ENCODE assay signal across 8 cellular contexts in the genomic region with DNA sequence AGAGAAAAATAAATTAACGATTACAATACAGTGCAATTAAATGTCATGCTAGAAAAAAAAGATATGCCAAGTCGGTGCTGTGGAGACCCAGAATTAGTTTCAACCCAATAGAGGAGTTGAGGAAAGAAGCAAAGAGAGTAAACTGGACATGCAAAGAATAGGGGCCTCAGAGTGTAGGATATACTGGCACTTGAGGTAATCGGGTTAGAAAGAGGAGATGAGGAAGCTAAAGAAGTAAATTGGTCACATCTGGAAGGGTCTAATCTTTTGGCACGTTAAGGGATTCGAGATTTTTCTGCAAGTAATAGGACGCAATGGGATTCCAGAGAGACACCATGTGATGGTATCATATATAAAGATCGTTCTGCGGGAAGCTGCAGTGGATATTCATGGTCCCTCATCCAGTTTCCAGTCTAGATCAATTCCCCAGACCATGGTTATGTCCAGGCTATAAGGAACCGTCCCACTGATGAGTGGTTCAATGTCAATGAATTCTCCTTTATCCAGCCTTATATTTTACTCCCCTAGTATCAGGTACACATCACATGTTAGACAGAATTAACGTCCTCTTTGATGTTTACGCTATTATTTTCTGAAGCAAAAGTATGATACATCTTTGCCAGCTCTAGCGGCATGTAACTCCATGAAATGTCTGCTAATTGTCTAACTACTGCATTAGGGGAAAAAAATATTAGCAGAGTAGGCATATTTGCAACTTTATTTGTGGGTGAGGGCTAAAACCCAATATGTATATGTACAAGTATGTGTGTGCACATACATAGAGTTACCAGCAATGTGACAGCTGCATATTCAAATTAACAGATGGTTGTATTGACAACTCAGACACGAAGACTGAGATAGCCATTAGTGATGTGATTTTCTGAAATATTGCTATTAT. TPM values are rescaled to one million over a fixed set of nuclear protein-coding genes. Genes with fewer than 3 reads are reported as not detected.
DNase-seq lines count a peak whose midpoint lies in the region; ATAC-seq, FAIRE-seq and TF ChIP-seq lines count a peak whose summit lies in the region.

No MANE protein-coding gene starts in this region.

- TF ChIP-seq POLR2A in body of pancreas (IDR thresholded peaks at IDR 0.05) (no peak), HepG2 (IDR thresholded peaks at IDR 0.05; ENCODE audit: insufficient read depth in 1 of 2, low read depth in 2 of 2, low read length in 2 of 2) (no peak)

- H3K9me3 ChIP-seq in Loucy (ENCODE audit: insufficient read depth, low read depth, low read length) = no peaks in the 10 kb centered on the region
- no peaks in the 10 kb centered on the region for H3K9me3 ChIP-seq in body of pancreas
- H3K9me3 ChIP-seq in HepG2 (ENCODE audit: low read length) = no peaks in the 10 kb centered on the region
- H3K9me3 ChIP-seq in tibial artery = no peaks in the 10 kb centered on the region

- no peak for FAIRE-seq in HepG2 (lab: Jason Lieb, UNC)

- H3K4me2 ChIP-seq in Loucy (ENCODE audit: low read depth, low read length, poor library complexity, severe bottlenecking) (peak overlapping the region; percentile 86), HepG2 (ENCODE audit: low read depth, low read length) (peak overlapping the region; percentile 92)

- H3K4me3 ChIP-seq in Loucy (ENCODE audit: low read length, poor library complexity, severe bottlenecking) (peak overlapping the region; percentile 81), body of pancreas (peak overlapping the region; percentile 60 to 72), HepG2 (replicated peaks in 1 of 3; ENCODE audit: insufficient read depth in 1 of 3, low read depth in 2 of 3, low read length in 3 of 3) (peak overlapping the region; percentile 69 to 76 (median 70)), tibial artery (peak overlapping the region; percentile 68 to 77)

- intact Hi-C loops in body of pancreas (cut with DNase I) = no loop called here
- intact Hi-C loops in HepG2 (cut with micrococcal nuclease; ENCODE audit: unreplicated experiment) = no loop called here
- intact Hi-C loops in tibial artery (cut with DNase I; ENCODE audit: low total_unique reads) = no loop called here

- CTCF ChIA-PET in HepG2 (lab: Yijun Ruan, JAX; ENCODE audit: low intra/inter-chr PET ratio, low total read pairs) = no interaction called here

- in situ Hi-C loops in HepG2 (cut with HindIII; ENCODE audit: extremely low pct_ligation_motif_present, low pct_unique_long_range_greater_than_20kb) = no loop called here

- TF ChIP-seq CTCF in Loucy (conservative IDR thresholded peaks at IDR 0.05; ENCODE audit: low read length) = no peak
- no peak for TF ChIP-seq CTCF in body of pancreas (IDR thresholded peaks at IDR 0.05)
- no peak for TF ChIP-seq CTCF in HepG2 (CRISPR knock-in tag; IDR thresholded peaks at IDR 0.05)
- no peak for TF ChIP-seq CTCF in tibial artery (IDR thresholded peaks at IDR 0.05)

- POLR2A ChIA-PET in HepG2 (lab: Yijun Ruan, JAX) = interaction anchor here (1.2 to 1.8 kb wide), 4 partner anchors 8 to 28 kb away, joined by 3 to 8 read pairs (median 3); no protein-coding TSS in a partner anchor

- ATAC-seq in body of pancreas (peak; percentile 22), HepG2 (peak; percentile 18), HG03520 (IDR thresholded peaks at IDR 0.05; ENCODE audit: unreplicated experiment) (no peak)

- H3K79me2 ChIP-seq in Loucy (ENCODE audit: insufficient read depth, low read length) (peaks cover 7% of the 10 kb centered on the region), HepG2 (ENCODE audit: insufficient read depth, low read length) (no peaks in the 10 kb centered on the region)

- DNase-seq in NCI-H146 treated with DMSO at 0.1 percent for 48 hours (lab: John Stamatoyannopoulos, UW; ENCODE audit: unreplicated experiment) (peak; percentile 22), NCI-H146 (lab: John Stamatoyannopoulos, UW) (no peak), body of pancreas (no peak), HepG2 (ENCODE audit: low spot score) (no peak), tibial artery (no peak), NCI-H226 (no peak)

- WGBS in body of pancreas, 2 donors = 35 to 36% methylated on average over 13 of the region's 13 CpGs
- 50% methylated on average over 13 of the region's 13 CpGs for WGBS in HepG2 (ENCODE audit: low lambda C conversion rate)

- H2AFZ ChIP-seq in Loucy (ENCODE audit: low read length) = peak overlapping the region; percentile 97
- H2AFZ ChIP-seq in HepG2 (ENCODE audit: low read length) = peak overlapping the region; percentile 85

- peaks cover 30% of the 10 kb centered on the region for H3K4me1 ChIP-seq in Loucy (ENCODE audit: insufficient read depth, low read length, poor library complexity, severe bottlenecking)
- H3K4me1 ChIP-seq in body of pancreas = peaks cover 15% of the 10 kb centered on the region
- peaks cover 16% of the 10 kb centered on the region; the same call in 1 of the 2 replicates for H3K4me1 ChIP-seq in HepG2 (ENCODE audit: insufficient read depth, low read length)
- no peaks in the 10 kb centered on the region for H3K4me1 ChIP-seq in tibial artery

- H3K9ac ChIP-seq in Loucy (ENCODE audit: low read depth, low read length, poor library complexity, severe bottlenecking) (peak overlapping the region; percentile 81), HepG2 (ENCODE audit: insufficient read depth, low read depth, low read length) (peak overlapping the region; percentile 41; the same call in 1 of the 2 replicates)

- TF ChIP-seq RAD21 in HepG2 (CRISPR knock-in tag; IDR thresholded peaks at IDR 0.05) = no peak

- H4K20me1 ChIP-seq in Loucy (ENCODE audit: insufficient read depth, low read length, poor library complexity, severe bottlenecking) = no peaks in the 10 kb centered on the region
- H4K20me1 ChIP-seq in HepG2 (ENCODE audit: insufficient read depth, low read length) = no peaks in the 10 kb centered on the region

- no peaks in the 10 kb centered on the region for H3F3A ChIP-seq in Loucy (ENCODE audit: low read depth)

- no TSS peak for BruUV-seq in HepG2 (replicated peaks; lab: Mats Ljungman, UMichigan)

- TF ChIP-seq EP300 in HepG2 (IDR thresholded peaks at IDR 0.05; ENCODE audit: low read depth in 2 of 2, low read length in 2 of 2) (no peak), HepG2 (CRISPR knock-in tag; IDR thresholded peaks at IDR 0.05; ENCODE audit: borderline replicate concordance) (no peak)

- H3K9me2 ChIP-seq in Loucy (replicated peaks; ENCODE audit: low read depth, low read length) = no peaks in the 10 kb centered on the region

- no peaks in the 10 kb centered on the region for H3K27me3 ChIP-seq in Loucy (ENCODE audit: insufficient read depth, low read length, poor library complexity, severe bottlenecking)
- no peaks in the 10 kb centered on the region for H3K27me3 ChIP-seq in body of pancreas
- H3K27me3 ChIP-seq in HepG2 (ENCODE audit: control insufficient read depth in 1 of 2, insufficient read depth in 2 of 2, low read length in 2 of 2) = peaks cover 0 to 6% of the 10 kb centered on the region in 2 experiments; a peak in 2 of 5 replicates
- no peaks in the 10 kb centered on the region for H3K27me3 ChIP-seq in tibial artery

- H3K36me3 ChIP-seq in Loucy (ENCODE audit: insufficient read depth, low read length) = no peaks in the 10 kb centered on the region
- H3K36me3 ChIP-seq in body of pancreas (replicated peaks in 1 of 2; ENCODE audit: insufficient read depth in 1 of 2, low read depth in 2 of 2) = no peaks in the 10 kb centered on the region
- no peaks in the 10 kb centered on the region for H3K36me3 ChIP-seq in HepG2 (replicated peaks in 1 of 2; ENCODE audit: control insufficient read depth in 1 of 2, insufficient read depth in 2 of 2, low read length in 2 of 2)
- H3K36me3 ChIP-seq in tibial artery = no peaks in the 10 kb centered on the region

- H3K27ac ChIP-seq in body of pancreas (peak overlapping the region; percentile 97 to 99 (median 99)), HepG2 (ENCODE audit: extremely low read length, insufficient read depth, low read length) (peak overlapping the region; percentile 26), tibial artery (peak overlapping the region; percentile 90 to 92)

TF ChIP-seq in HepG2, 621 proteins besides CTCF, POLR2A, EP300 and RAD21 (continues in another document):
- TF ChIP-seq, protein P1, sequence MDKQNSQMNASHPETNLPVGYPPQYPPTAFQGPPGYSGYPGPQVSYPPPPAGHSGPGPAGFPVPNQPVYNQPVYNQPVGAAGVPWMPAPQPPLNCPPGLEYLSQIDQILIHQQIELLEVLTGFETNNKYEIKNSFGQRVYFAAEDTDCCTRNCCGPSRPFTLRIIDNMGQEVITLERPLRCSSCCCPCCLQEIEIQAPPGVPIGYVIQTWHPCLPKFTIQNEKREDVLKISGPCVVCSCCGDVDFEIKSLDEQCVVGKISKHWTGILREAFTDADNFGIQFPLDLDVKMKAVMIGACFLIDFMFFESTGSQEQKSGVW (CRISPR knock-in tag; IDR thresholded peaks at IDR 0.05; ENCODE audit: borderline replicate concordance) = 0 out of 2 replicates have a peak, but pooled peaks have one; percentile 6

RNA-seq across cellular contexts. Expression of a gene that starts 1.1 kb away (rescaled TPM):
- total RNA-seq in body of pancreas (10 to 100 TPM; 11.4 to 14.5 TPM), HepG2 (2016; rRNA removed; fragmentation: Illumina TruSeq; extraction: Trizol) (3.1 and 4.8 TPM in 2 replicates)
- 2.2 and 2.8 TPM in 2 replicates for total RNA-seq in HepG2 (2016; cell fraction: cytosol; rRNA removed; fragmentation: Illumina TruSeq; extraction: Trizol; ENCODE audit: low read depth)
- 3.0 and 4.1 TPM in 2 replicates for total RNA-seq in HepG2 (2016; cell fraction: insoluble cytoplasmic fraction; rRNA removed; fragmentation: Illumina TruSeq; extraction: Trizol)
- total RNA-seq in HepG2 (2016; cell fraction: membrane; rRNA removed; fragmentation: Illumina TruSeq; extraction: Trizol) = 1.4 and 1.5 TPM in 2 replicates
- total RNA-seq in HepG2 (2016; cell fraction: nucleus; rRNA removed; fragmentation: Illumina TruSeq; extraction: Trizol) = 17.0 and 19.3 TPM in 2 replicates
- 2.0 and 2.3 TPM in 2 replicates for polyA plus RNA-seq in HepG2 (2011; rRNA removed)
- 0.15 and 0.81 TPM in 2 replicates for polyA plus RNA-seq in HepG2 (2011; cell fraction: cytosol; rRNA removed)
- 4.6 and 5.0 TPM in 2 replicates for polyA plus RNA-seq in HepG2 (2011; cell fraction: nucleus; rRNA removed)
- polyA plus RNA-seq in HepG2 (2012) = 0.44 and 0.68 TPM in 2 replicates
- polyA plus RNA-seq in HepG2 (2016; cell fraction: cytosol; fragmentation: Illumina TruSeq; extraction: Trizol; ENCODE audit: low read depth) = 0.09 and 0.20 TPM in 2 replicates
- polyA plus RNA-seq in HepG2 (2016; cell fraction: insoluble cytoplasmic fraction; fragmentation: Illumina TruSeq; extraction: Trizol; ENCODE audit: low read depth) = 0.82 and 1.4 TPM in 2 replicates
- polyA plus RNA-seq in HepG2 (2016; cell fraction: membrane; fragmentation: Illumina TruSeq; extraction: Trizol; ENCODE audit: low read depth) = 0.22 and 0.29 TPM in 2 replicates
- 5.2 and 6.6 TPM in 2 replicates for polyA plus RNA-seq in HepG2 (2016; cell fraction: nucleus; fragmentation: Illumina TruSeq; extraction: Trizol; ENCODE audit: insufficient read depth, low read depth)
- polyA minus RNA-seq in HepG2 (2011; rRNA and poly(A)+ RNA removed; ENCODE audit: low replicate concordance) = 2.8 and 2.9 TPM in 2 replicates
- 0.49 and 1.1 TPM in 2 replicates for polyA minus RNA-seq in HepG2 (2011; cell fraction: cytosol; rRNA and poly(A)+ RNA removed)
- polyA minus RNA-seq in HepG2 (2011; cell fraction: nucleus; rRNA and poly(A)+ RNA removed) = 20.1 and 28.6 TPM in 2 replicates

Comparison
In these comparisons a context has a peak if more than half of its experiments do, and no peak if none do; other contexts are left out.
1. H3K27ac ChIP-seq: peak in every context shown above with its lines; median percentile 99 in body of pancreas; 91 in tibial artery; 26 in HepG2.